8 cellular contexts compared by ENCODE assay signal in the genomic region with DNA sequence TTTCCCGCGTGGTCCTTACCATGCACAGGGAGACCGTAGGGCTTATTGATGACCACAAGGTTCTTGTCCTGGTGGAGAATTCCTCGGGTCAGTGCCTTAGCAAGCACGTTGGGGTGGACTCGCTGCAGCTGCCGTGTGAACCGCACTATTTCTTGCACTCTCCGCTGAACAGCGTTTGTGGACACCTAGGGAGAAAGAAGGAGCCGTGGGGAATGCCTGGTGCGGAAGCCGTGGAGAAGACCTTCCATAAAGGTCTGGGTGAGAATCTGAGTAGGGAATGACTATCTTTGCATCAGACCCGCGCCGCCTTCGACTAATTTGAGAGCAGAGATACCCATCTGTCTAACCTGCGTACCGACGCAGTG. TPM values are rescaled to one million over a fixed set of nuclear protein-coding genes. Genes with fewer than 3 reads are reported as not detected.
DNase-seq lines count a peak whose midpoint lies in the region; ATAC-seq and TF ChIP-seq lines count a peak whose summit lies in the region.

No MANE protein-coding gene starts in this region.

- peak overlapping the region; percentile 93 for H3K4me3 Mint-ChIP-seq in central memory CD8-positive, alpha-beta T cell

- H3K27ac ChIP-seq in HUES64 (ENCODE audit: low read depth, low read length) = peak overlapping the region; percentile 82; the same call in 1 of the 2 replicates
- peak overlapping the region; percentile 73 for H3K27ac ChIP-seq in muscle layer of colon (ENCODE audit: low read depth, low read length)

- H3K4me1 ChIP-seq in HUES64 (ENCODE audit: insufficient read depth, low read length) = no peaks in the 10 kb centered on the region
- peaks cover 7% of the 10 kb centered on the region for H3K4me1 ChIP-seq in muscle layer of colon (ENCODE audit: insufficient read depth, low read length)

- DNase-seq in AG10803 (ENCODE audit: low read depth) (no peak), A172 (ENCODE audit: low spot score) (no peak), HuH-7.5 (ENCODE audit: low spot score) (no peak), NCI-H2107 (lab: John Stamatoyannopoulos, UW) (no peak)
- no peak for DNase-seq in central memory CD8-positive, alpha-beta T cell (ENCODE audit: low spot score in 2 of 2)

- WGBS in HUES64 = 6% methylated on average over 20 of the region's 20 CpGs

- H3K9me3 Mint-ChIP-seq in central memory CD8-positive, alpha-beta T cell = no peaks in the 10 kb centered on the region

- H3K9me3 ChIP-seq in HUES64 (ENCODE audit: insufficient read depth, low read depth, low read length) (no peaks in the 10 kb centered on the region), muscle layer of colon (ENCODE audit: low read length) (no peaks in the 10 kb centered on the region)

- H3K27ac Mint-ChIP-seq in central memory CD8-positive, alpha-beta T cell (ENCODE audit: low read depth) = peak overlapping the region; percentile 94

- no peak for TF ChIP-seq CTCF in AG10803 (conservative IDR thresholded peaks at IDR 0.05; ENCODE audit: low read length)

- peaks cover 32% of the 10 kb centered on the region for H3K36me3 Mint-ChIP-seq in central memory CD8-positive, alpha-beta T cell (ENCODE audit: insufficient read depth)

- H3K36me3 ChIP-seq in HUES64 (ENCODE audit: insufficient read depth, low read length) (peaks cover 43% of the 10 kb centered on the region), muscle layer of colon (ENCODE audit: insufficient read depth, low read length) (no peaks in the 10 kb centered on the region)

- H3K9ac ChIP-seq in HUES64 (ENCODE audit: low read depth, low read length) = peak overlapping the region; percentile 89
- H3K9ac ChIP-seq in muscle layer of colon (ENCODE audit: low read length) = peak overlapping the region; percentile 51

- no peaks in the 10 kb centered on the region for H3K27me3 Mint-ChIP-seq in central memory CD8-positive, alpha-beta T cell

- no peaks in the 10 kb centered on the region for H3K27me3 ChIP-seq in HUES64 (ENCODE audit: insufficient read depth, low read length)
- no peaks in the 10 kb centered on the region for H3K27me3 ChIP-seq in muscle layer of colon (ENCODE audit: control insufficient read depth in 1 of 2, insufficient read depth in 2 of 2, low read length in 2 of 2)

- H3K4me3 ChIP-seq in AG10803 (ENCODE audit: low read length) (peak overlapping the region; percentile 99), HUES64 (ENCODE audit: low read length) (peak overlapping the region; percentile 73), muscle layer of colon (ENCODE audit: low read depth in 1 of 2, low read length in 2 of 2) (peak overlapping the region; percentile 98)

- peaks cover 40% of the 10 kb centered on the region for H3K4me1 Mint-ChIP-seq in central memory CD8-positive, alpha-beta T cell

- ATAC-seq in central memory CD8-positive, alpha-beta T cell (replicated peaks; ENCODE audit: extremely low read depth, poor library complexity, severe bottlenecking) = no peak
- no peak for ATAC-seq in HG03439 (IDR thresholded peaks at IDR 0.05; ENCODE audit: unreplicated experiment)

RNA-seq across cellular contexts. Expression of a gene that starts 0.6 kb away (rescaled TPM):
- 28.6 TPM for polyA plus RNA-seq in HUES64 (2013, experiment 1 of 2)
- 25.2 TPM for polyA plus RNA-seq in HUES64 (2013, experiment 2 of 2)
- total RNA-seq in A172 (2014; rRNA removed; shearing (Covaris generic)) = 12.1 and 16.8 TPM in 2 replicates

RNA-seq across cellular contexts. Expression of a gene that starts 0.7 kb away (rescaled TPM):
- 40.3 TPM for polyA plus RNA-seq in HUES64 (2013, experiment 1 of 2)
- polyA plus RNA-seq in HUES64 (2013, experiment 2 of 2) = 39.9 TPM
- 25.4 and 34.5 TPM in 2 replicates for total RNA-seq in A172 (2014; rRNA removed; shearing (Covaris generic))

RNA-seq across cellular contexts. Expression of a gene that starts 57.8 kb away (rescaled TPM):
- polyA plus RNA-seq in HUES64 (2013, experiment 1 of 2) = 37.5 TPM
- 41.3 TPM for polyA plus RNA-seq in HUES64 (2013, experiment 2 of 2)
- total RNA-seq in A172 (2014; rRNA removed; shearing (Covaris generic)) = 67.2 and 75.1 TPM in 2 replicates

RNA-seq across cellular contexts. Expression of a gene that starts 58.1 kb away (rescaled TPM):
- 29.8 TPM for polyA plus RNA-seq in HUES64 (2013, experiment 1 of 2)
- polyA plus RNA-seq in HUES64 (2013, experiment 2 of 2) = 29.2 TPM
- 22.6 and 28.1 TPM in 2 replicates for total RNA-seq in A172 (2014; rRNA removed; shearing (Covaris generic))
